Comparison of ENCODE assay signal across 8 cellular contexts in the genomic region with DNA sequence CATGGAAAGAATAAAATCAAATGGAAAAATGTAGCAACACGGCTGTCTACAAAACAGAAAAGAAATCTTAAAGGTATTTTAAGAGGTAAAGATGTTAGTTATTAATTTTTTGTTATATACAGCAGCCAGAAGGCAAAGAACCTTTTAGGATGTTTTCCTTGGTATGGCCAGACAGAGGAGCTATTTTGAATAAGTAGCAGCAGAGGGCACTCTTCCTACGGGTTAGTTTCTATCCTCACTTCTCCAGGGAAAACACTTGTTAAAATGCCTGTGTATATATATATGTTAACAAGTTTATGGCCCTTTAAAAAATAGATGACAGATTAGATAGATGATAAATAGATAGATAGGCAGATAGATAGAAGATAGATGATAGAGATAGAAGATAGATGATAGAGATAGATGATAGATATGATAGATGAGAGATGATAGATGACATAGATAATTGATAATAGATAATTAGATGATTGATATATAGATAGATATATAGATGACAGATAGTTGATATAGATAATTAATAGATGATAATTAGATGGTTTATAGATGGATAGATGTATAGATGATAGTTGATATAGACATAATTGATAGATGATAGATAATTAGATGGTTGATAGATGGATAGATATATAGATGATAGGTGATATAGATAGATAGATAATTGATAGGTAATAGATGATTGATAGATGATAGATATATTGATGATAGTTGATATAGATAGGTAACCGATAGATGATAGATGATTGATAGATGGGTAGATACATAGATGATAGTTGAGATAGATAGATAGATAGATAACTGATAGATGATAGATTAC.
DNase-seq lines count a peak whose midpoint lies in the region; ATAC-seq, FAIRE-seq and TF ChIP-seq lines count a peak whose summit lies in the region.

No MANE protein-coding gene starts in this region.

- H3K9me3 ChIP-seq in HEK293 (ENCODE audit: control insufficient read depth, insufficient read depth, low read depth, low read length): no peaks in the 10 kb centered on the region

- peak; percentile 60 for DNase-seq in AG10803 (ENCODE audit: low read depth)
- peak; percentile 81 for DNase-seq in NCI-H82 (lab: John Stamatoyannopoulos, UW)
- DNase-seq in midbrain (lab: John Stamatoyannopoulos, UW): peak; percentile 63
- no peak for DNase-seq in NK-92 (lab: John Stamatoyannopoulos, UW; ENCODE audit: unreplicated experiment)

- POLR2A ChIA-PET in HEK293 (lab: Yijun Ruan, JAX): no interaction called here

- H3K36me3 ChIP-seq in HEK293 (ENCODE audit: control insufficient read depth in 2 of 2, insufficient read depth in 1 of 2, low read length in 2 of 2): no peaks in the 10 kb centered on the region

- H3K4me3 ChIP-seq in AG10803 (ENCODE audit: low read length) (no peak overlapping the region), HEK293 (ENCODE audit: low read depth, low read length) (no peak overlapping the region)

- ATAC-seq in HG02798 (IDR thresholded peaks at IDR 0.05; ENCODE audit: poor library complexity, unreplicated experiment): no peak
- no peak for ATAC-seq in HG03097 (IDR thresholded peaks at IDR 0.05; ENCODE audit: low FRiP score, unreplicated experiment)

- TF ChIP-seq CTCF in AG10803 (conservative IDR thresholded peaks at IDR 0.05; ENCODE audit: low read length) (peak; percentile 70), HEK293 (tag by site-specific recombination; IDR thresholded peaks at IDR 0.05) (0 out of 2 replicates have a peak, but pooled peaks have one; percentile 8)

- H3K4me1 ChIP-seq in HEK293 (ENCODE audit: control insufficient read depth, insufficient read depth, low read length): no peaks in the 10 kb centered on the region

- H3K27ac ChIP-seq in HEK293 (ENCODE audit: extremely low read depth, low read depth, low read length): no peak overlapping the region

- FAIRE-seq in colon (lab: Jason Lieb, UNC): peak; percentile 70

- CTCF ChIA-PET in HEK293 (lab: Yijun Ruan, JAX): interaction anchor here (0.6 to 2.5 kb wide), 23 partner anchors 10 to 816 kb away, joined by 3 to 29 read pairs (median 3); no protein-coding TSS in a partner anchor

TF ChIP-seq in HEK293, 187 proteins besides CTCF, POLR2A, EP300 and RAD21:
- TF ChIP-seq SCRT2 (tag by site-specific recombination; IDR thresholded peaks at IDR 0.05): peak; percentile 39; the same call in 1 of the 2 replicates
- peak; percentile 63 for TF ChIP-seq ZNF654 (tag by site-specific recombination; IDR thresholded peaks at IDR 0.05; ENCODE audit: low read depth)
- no peak for TF ChIP-seq TCF7L2 (IDR thresholded peaks at IDR 0.05; ENCODE audit: borderline replicate concordance, low read depth, low read length)
- peak; percentile 38; the same call in 1 of the 2 replicates for TF ChIP-seq ZNF366 (tag by site-specific recombination; conservative IDR thresholded peaks at IDR 0.05)
- peak; percentile 71 for TF ChIP-seq ZBTB17 (tag by site-specific recombination; IDR thresholded peaks at IDR 0.05)
- TF ChIP-seq ZNF529 (tag by site-specific recombination; IDR thresholded peaks at IDR 0.05; ENCODE audit: insufficient replicate concordance): no peak
